19 cellular contexts compared by ENCODE assay signal in genomic region chr20:63158352-63158751, GRCh38. TPM values are rescaled to one million over a fixed set of nuclear protein-coding genes. Genes with fewer than 3 reads are reported as not detected.
DNase-seq lines count a peak whose midpoint lies in the region; ATAC-seq, FAIRE-seq and TF ChIP-seq lines count a peak whose summit lies in the region.
"Had no signal": no experiment of that assay in that cellular context is flagged by ENCODE, and none has a peak within 500 bp of the region (broad histone marks: within the 10 kb centered on the region; RNA-seq: fewer than 3 reads in every experiment).

No MANE protein-coding gene starts in this region.

- H3K36me3 Mint-ChIP-seq in chondrocyte (ENCODE audit: low read depth): no peaks in the 10 kb centered on the region
- no peaks in the 10 kb centered on the region for H3K36me3 Mint-ChIP-seq in naive thymus-derived CD4-positive, alpha-beta T cell
- H3K36me3 Mint-ChIP-seq: CD4-positive, CD25-positive, alpha-beta regulatory T cell; CD8-positive, alpha-beta T cell had no signal

- no peaks in the 10 kb centered on the region for H4K20me1 ChIP-seq in osteoblast (ENCODE audit: insufficient read depth, low read length)

- intact Hi-C loops in transverse colon (cut with DNase I; ENCODE audit: low total_unique reads): no loop called here
- intact Hi-C loops in colonic mucosa (cut with DNase I): no loop called here
- intact Hi-C loops in naive thymus-derived CD4-positive, alpha-beta T cell (cut with micrococcal nuclease): no loop called here

- H3K27ac ChIP-seq in osteoblast (ENCODE audit: low read depth, low read length) (no peak overlapping the region), transverse colon (no peak overlapping the region), colonic mucosa (no peak overlapping the region)
- H3K27ac ChIP-seq in naive thymus-derived CD4-positive, alpha-beta T cell (ENCODE audit: low read depth, low read length): no peak overlapping the region
- H3K27ac ChIP-seq: C4-2B had no signal

- no peaks in the 10 kb centered on the region for H3K4me1 Mint-ChIP-seq in chondrocyte (ENCODE audit: low read depth)
- H3K4me1 Mint-ChIP-seq in naive thymus-derived CD4-positive, alpha-beta T cell: peaks cover 0 to 4% (median 4%) of the 10 kb centered on the region in 7 donors

- H3K36me3 ChIP-seq in osteoblast (ENCODE audit: insufficient read depth, low read length) (no peaks in the 10 kb centered on the region), transverse colon (no peaks in the 10 kb centered on the region), colonic mucosa (no peaks in the 10 kb centered on the region)
- no peaks in the 10 kb centered on the region for H3K36me3 ChIP-seq in naive thymus-derived CD4-positive, alpha-beta T cell (ENCODE audit: control insufficient read depth in 2 of 3, insufficient read depth in 3 of 3, low read length in 3 of 3)
- H3K36me3 ChIP-seq: HAP-1 had no signal

- H3K9me3 ChIP-seq in osteoblast (ENCODE audit: low read depth, low read length) (no peaks in the 10 kb centered on the region), transverse colon (no peaks in the 10 kb centered on the region), colonic mucosa (no peaks in the 10 kb centered on the region)
- no peaks in the 10 kb centered on the region for H3K9me3 ChIP-seq in naive thymus-derived CD4-positive, alpha-beta T cell (ENCODE audit: control insufficient read depth in 2 of 3, low read length in 3 of 3)
- H3K9me3 ChIP-seq: Caco-2, HAP-1 had no signal

- no peak for TF ChIP-seq CTCF in chondrocyte (IDR thresholded peaks at IDR 0.05)
- TF ChIP-seq CTCF in osteoblast (IDR thresholded peaks at IDR 0.05; ENCODE audit: extremely low read depth, low read depth, low read length): no peak
- no peak for TF ChIP-seq CTCF in transverse colon (IDR thresholded peaks at IDR 0.05)
- TF ChIP-seq CTCF in colonic mucosa (IDR thresholded peaks at IDR 0.05): no peak

- peak; percentile 95 for FAIRE-seq in HTR-8/SVneo (lab: Jason Lieb, UNC)
- FAIRE-seq: GM12878, GM19239, H54 had no signal

- H3K27ac Mint-ChIP-seq in chondrocyte (ENCODE audit: unreplicated experiment): no peak overlapping the region
- H3K27ac Mint-ChIP-seq in naive thymus-derived CD4-positive, alpha-beta T cell: no peak overlapping the region
- H3K27ac Mint-ChIP-seq: CD4-positive, CD25-positive, alpha-beta regulatory T cell; CD8-positive, alpha-beta T cell; GM23338 had no signal

- POLR2A ChIA-PET in naive thymus-derived CD4-positive, alpha-beta T cell (lab: Charles Lee): no interaction called here

- H3K4me1 ChIP-seq in osteoblast (ENCODE audit: insufficient read depth, low read length): no peaks in the 10 kb centered on the region
- no peaks in the 10 kb centered on the region for H3K4me1 ChIP-seq in transverse colon
- H3K4me1 ChIP-seq in colonic mucosa: no peaks in the 10 kb centered on the region
- H3K4me1 ChIP-seq in naive thymus-derived CD4-positive, alpha-beta T cell (ENCODE audit: control insufficient read depth in 2 of 2, insufficient read depth in 2 of 2, low read length in 2 of 2): no peaks in the 10 kb centered on the region
- H3K4me1 ChIP-seq: Caco-2, HAP-1 had no signal

- no peak for ATAC-seq in naive thymus-derived CD4-positive, alpha-beta T cell
- ATAC-seq: CD8-positive, alpha-beta T cell; GM12878; GM23338 had no signal

- no peak overlapping the region for H3K4me3 Mint-ChIP-seq in chondrocyte (ENCODE audit: unreplicated experiment)
- H3K4me3 Mint-ChIP-seq in naive thymus-derived CD4-positive, alpha-beta T cell: no peak overlapping the region
- H3K4me3 Mint-ChIP-seq: CD4-positive, CD25-positive, alpha-beta regulatory T cell; CD8-positive, alpha-beta T cell; GM23338 had no signal

- 90 to 100% methylated on average over 1 to 2 of the region's 2 CpGs for WGBS in transverse colon (ENCODE audit: low coverage in 1 of 2), 2 donors

- DNase-seq in HTR-8/SVneo (ENCODE audit: insufficient read length, low spot score): no peak
- peak; percentile 17 for DNase-seq in chondrocyte (ENCODE audit: low spot score)
- peak; percentile 65 for DNase-seq in osteoblast (ENCODE audit: insufficient read length, low spot score, missing footprints)
- no peak for DNase-seq in anterior cingulate cortex (lab: John Stamatoyannopoulos, UW)
- DNase-seq in transverse colon: no peak
- DNase-seq in colonic mucosa: no peak
- no peak for DNase-seq in naive thymus-derived CD4-positive, alpha-beta T cell
- DNase-seq: CD4-positive, CD25-positive, alpha-beta regulatory T cell; CD8-positive, alpha-beta T cell; DMS153; EL; GDM1 had no signal

- H3K27me3 ChIP-seq in osteoblast (ENCODE audit: insufficient read depth, low read length) (peaks cover 35% of the 10 kb centered on the region), transverse colon (peaks cover 32% of the 10 kb centered on the region), colonic mucosa (peaks cover 5% of the 10 kb centered on the region)
- H3K27me3 ChIP-seq in naive thymus-derived CD4-positive, alpha-beta T cell (ENCODE audit: control insufficient read depth in 2 of 2, insufficient read depth in 2 of 2, low read length in 2 of 2): no peaks in the 10 kb centered on the region

- no peak for TF ChIP-seq POLR2A in transverse colon (IDR thresholded peaks at IDR 0.05)

- H3K27me3 Mint-ChIP-seq in chondrocyte (ENCODE audit: low read depth): peaks cover 32% of the 10 kb centered on the region
- H3K27me3 Mint-ChIP-seq in naive thymus-derived CD4-positive, alpha-beta T cell: peaks cover 0 to 21% (median 12%) of the 10 kb centered on the region in 5 donors

- H2AFZ ChIP-seq in osteoblast (ENCODE audit: low read length): no peak overlapping the region
- H2AFZ ChIP-seq: GM23338 had no signal

- in situ Hi-C loops in transverse colon (cut with MboI; ENCODE audit: low pct_ligation_motif_present in 1 of 4, low pct_unique_long_range_greater_than_20kb in 1 of 4, low sequenced_read_pairs in 3 of 4): no loop called here

- H3K4me2 ChIP-seq in osteoblast (ENCODE audit: insufficient read depth, low read length): no peak overlapping the region
- H3K4me2 ChIP-seq: GM23338 had no signal

- H3K9me3 Mint-ChIP-seq in chondrocyte (ENCODE audit: low read depth): no peaks in the 10 kb centered on the region
- peaks cover 0 to 2% (median 0%) of the 10 kb centered on the region in 11 donors for H3K9me3 Mint-ChIP-seq in naive thymus-derived CD4-positive, alpha-beta T cell
- H3K9me3 Mint-ChIP-seq: CD8-positive, alpha-beta T cell; GM23338 had no signal

- H3K4me3 ChIP-seq in osteoblast (ENCODE audit: insufficient read depth, low read length) (no peak overlapping the region), transverse colon (no peak overlapping the region), colonic mucosa (no peak overlapping the region)
- H3K4me3 ChIP-seq in naive thymus-derived CD4-positive, alpha-beta T cell (ENCODE audit: low read length): no peak overlapping the region
- H3K4me3 ChIP-seq: GM12878, GM23338, HAP-1 had no signal

- no peak for TF ChIP-seq EP300 in transverse colon (IDR thresholded peaks at IDR 0.05; ENCODE audit: low read depth)

- H3K79me2 ChIP-seq in osteoblast (ENCODE audit: insufficient read depth, low read length): no peaks in the 10 kb centered on the region

- no peak overlapping the region for H3K9ac ChIP-seq in colonic mucosa (ENCODE audit: low read depth in 2 of 2, low read length in 2 of 2)

- CTCF ChIA-PET in naive thymus-derived CD4-positive, alpha-beta T cell (lab: Charles Lee): no interaction called here

RNA-seq across cellular contexts. Expression of gene YTHDF1, which starts 57.6 kb away (rescaled TPM):
- 39.1 to 43.6 TPM (median 41.3 TPM) in 3 replicates for total RNA-seq in chondrocyte
- 23.9 and 26.8 TPM in 2 replicates for total RNA-seq in osteoblast
- total RNA-seq in transverse colon: 10 to 100 TPM; 29.4 to 35.2 (median 32.9) TPM
- total RNA-seq in colonic mucosa: 10 to 100 TPM; 35.4 to 38.7 TPM
- total RNA-seq in naive thymus-derived CD4-positive, alpha-beta T cell: 10 to 100 TPM; 35.9 to 52.1 (median 42.0) TPM
- polyA plus RNA-seq in naive thymus-derived CD4-positive, alpha-beta T cell: 10 to 100 TPM; 27.5 to 46.9 TPM

Comparison
In these comparisons a context has a peak if more than half of its experiments do, and no peak if none do; other contexts are left out.
1. DNase-seq: peak in chondrocyte (single experiment) and osteoblast (single experiment); none in HTR-8/SVneo (single experiment), anterior cingulate cortex (0 of 58), transverse colon (single experiment), colonic mucosa (single experiment) and naive thymus-derived CD4-positive, alpha-beta T cell (0 of 9).